ENCODE assay signal across 1 cellular context in the genomic region with DNA sequence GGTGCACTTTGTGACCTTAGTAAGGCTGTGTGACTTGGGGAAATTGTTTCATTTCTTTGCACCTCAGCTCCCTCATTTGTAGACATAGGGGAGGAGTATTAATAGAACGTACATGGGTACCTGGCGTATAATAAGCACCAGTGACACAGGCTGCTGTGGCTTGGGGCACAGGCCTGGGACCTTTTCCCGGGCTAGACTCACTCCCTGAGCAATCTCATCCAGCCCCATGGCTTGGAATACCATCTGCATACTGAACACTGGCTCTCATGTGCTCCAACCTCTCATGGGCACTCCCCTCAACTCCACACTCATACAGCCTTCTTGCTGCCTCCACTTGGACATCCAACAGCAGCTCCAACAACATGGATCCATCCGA.
TF ChIP-seq lines count a peak whose summit lies in the region.

No MANE protein-coding gene starts in this region.

TF ChIP-seq in IMR-90, 13 proteins besides CTCF, POLR2A, EP300 and RAD21 (continued from another document):
- TF ChIP-seq FOS (IDR thresholded peaks at IDR 0.05; ENCODE audit: low read depth, low read length) (no peak), RCOR1 (IDR thresholded peaks at IDR 0.05; ENCODE audit: insufficient replicate concordance, low read length) (no peak), BHLHE40 (IDR thresholded peaks at IDR 0.05; ENCODE audit: low read depth, low read length) (no peak), CHD1 (IDR thresholded peaks at IDR 0.05; ENCODE audit: low read depth, low read length) (no peak), NFE2L2 (IDR thresholded peaks at IDR 0.05; ENCODE audit: low read depth, low read length) (no peak), ELK1 (IDR thresholded peaks at IDR 0.05; ENCODE audit: borderline replicate concordance, low read depth, low read length) (no peak), RFX5 (IDR thresholded peaks at IDR 0.05; ENCODE audit: low read depth, low read length) (no peak), CEBPB (IDR thresholded peaks at IDR 0.05; ENCODE audit: low read depth, low read length) (no peak)
